8 cellular contexts compared by ENCODE assay signal in genomic region chr3:168047190-168047795, GRCh38. TPM values are rescaled to one million over a fixed set of nuclear protein-coding genes. Genes with fewer than 3 reads are reported as not detected.
DNase-seq lines count a peak whose midpoint lies in the region; ATAC-seq and TF ChIP-seq lines count a peak whose summit lies in the region.

No MANE protein-coding gene starts in this region.

- DNase-seq in EH (ENCODE audit: low read depth) (peak; percentile 83), NCI-H510A (lab: John Stamatoyannopoulos, UW) (peak; percentile 27), adrenal gland (peak in 2 of 7 donors; percentile 17 to 21), right atrium auricular region (ENCODE audit: low spot score) (no peak), skeletal muscle cell (ENCODE audit: low read depth) (peak; percentile 46)
- no peak for DNase-seq in activated T-cell treated with anti-CD3 and anti-CD28 coated beads, Interleukin-2, amount 50 U/mL, for 4 hours

- no peaks in the 10 kb centered on the region for H3K9me3 Mint-ChIP-seq in activated T-cell treated with anti-CD3 and anti-CD28 coated beads, Interleukin-2, amount 50 U/mL, for 4 hours

- no peaks in the 10 kb centered on the region for H3K36me3 ChIP-seq in adrenal gland (replicated peaks in 1 of 2)
- peaks cover 9% of the 10 kb centered on the region for H3K36me3 ChIP-seq in right atrium auricular region

- no peak overlapping the region for H3K4me3 Mint-ChIP-seq in activated T-cell treated with anti-CD3 and anti-CD28 coated beads, Interleukin-2, amount 50 U/mL, for 4 hours

- intact Hi-C loops in adrenal gland (cut with DNase I), result loop anchor here (5.0 to 10.0 kb wide), 2 partner anchors 48 to 115 kb away; partner anchors contain the start of gene GOLIM4 (in 1 of the 2)

- TF ChIP-seq POLR2A in adrenal gland (IDR thresholded peaks at IDR 0.05), result no peak

- H3K27ac ChIP-seq in adrenal gland, result no peak overlapping the region
- no peak overlapping the region for H3K27ac ChIP-seq in right atrium auricular region

- H3K27me3 Mint-ChIP-seq in activated T-cell treated with anti-CD3 and anti-CD28 coated beads, Interleukin-2, amount 50 U/mL, for 4 hours (ENCODE audit: low read depth), result peaks cover 3% of the 10 kb centered on the region

- ATAC-seq in GM21381 (IDR thresholded peaks at IDR 0.05; ENCODE audit: unreplicated experiment), result peak; percentile 62
- peak; percentile 78 for ATAC-seq in HG03520 (IDR thresholded peaks at IDR 0.05; ENCODE audit: unreplicated experiment)
- ATAC-seq in activated T-cell treated with anti-CD3 and anti-CD28 coated beads, Interleukin-2, amount 50 U/mL, for 4 hours, result no peak

- H3K9me3 ChIP-seq in adrenal gland (replicated peaks in 1 of 3) (no peaks in the 10 kb centered on the region), right atrium auricular region (no peaks in the 10 kb centered on the region)

- H3K4me1 ChIP-seq in adrenal gland (replicated peaks in 1 of 2) (peaks cover 0 to 17% of the 10 kb centered on the region in 2 donors), right atrium auricular region (peaks cover 0 to 45% of the 10 kb centered on the region in 2 donors)

- no peaks in the 10 kb centered on the region for H3K36me3 Mint-ChIP-seq in activated T-cell treated with anti-CD3 and anti-CD28 coated beads, Interleukin-2, amount 50 U/mL, for 4 hours (ENCODE audit: insufficient read depth)

- TF ChIP-seq CTCF in adrenal gland (IDR thresholded peaks at IDR 0.05) (peak; percentile 68 to 98 (median 90)), right atrium auricular region (IDR thresholded peaks at IDR 0.05) (peak; percentile 69 to 94)

- no peaks in the 10 kb centered on the region for H3K4me1 Mint-ChIP-seq in activated T-cell treated with anti-CD3 and anti-CD28 coated beads, Interleukin-2, amount 50 U/mL, for 4 hours (ENCODE audit: low read depth)

- WGBS in adrenal gland, 4 donors, result 67 to 74% (median 68%) methylated on average over 1 of the region's 1 CpG

- H3K4me3 ChIP-seq in adrenal gland (no peak overlapping the region), right atrium auricular region (no peak overlapping the region), skeletal muscle cell (ENCODE audit: low read depth, low read length) (no peak overlapping the region)

- H3K27me3 ChIP-seq in adrenal gland, result no peaks in the 10 kb centered on the region
- no peaks in the 10 kb centered on the region for H3K27me3 ChIP-seq in right atrium auricular region

RNA-seq across cellular contexts. Expression of gene GOLIM4, which starts 48.4 kb away (rescaled TPM):
- total RNA-seq in adrenal gland (10 to 100 TPM; 14.7 to 23.8 (median 17.0) TPM), right atrium auricular region (10 to 100 TPM; 56.0 to 63.7 TPM)
- 10 to 100 TPM in 2 of 3 donors, 1 to 10 TPM in 1; 6.5 to 25.2 (median 12.4) TPM for polyA plus RNA-seq in adrenal gland
- 1 to 10 TPM; 2.3 to 4.0 (median 2.4) TPM for total RNA-seq in activated T-cell treated with anti-CD3 and anti-CD28 coated beads, Interleukin-2, amount 50 U/mL, for 4 hours

Comparison
In these comparisons a context has a peak if more than half of its experiments do, and no peak if none do; other contexts are left out.
1. DNase-seq: peak in EH (single experiment), NCI-H510A (single experiment) and skeletal muscle cell (single experiment); none in right atrium auricular region (single experiment) and activated T-cell treated with anti-CD3 and anti-CD28 coated beads, Interleukin-2, amount 50 U/mL, for 4 hours (single experiment).
2. ATAC-seq: peak in GM21381 (single experiment) and HG03520 (single experiment); none in activated T-cell treated with anti-CD3 and anti-CD28 coated beads, Interleukin-2, amount 50 U/mL, for 4 hours (0 of 2).